In the genomic region with DNA sequence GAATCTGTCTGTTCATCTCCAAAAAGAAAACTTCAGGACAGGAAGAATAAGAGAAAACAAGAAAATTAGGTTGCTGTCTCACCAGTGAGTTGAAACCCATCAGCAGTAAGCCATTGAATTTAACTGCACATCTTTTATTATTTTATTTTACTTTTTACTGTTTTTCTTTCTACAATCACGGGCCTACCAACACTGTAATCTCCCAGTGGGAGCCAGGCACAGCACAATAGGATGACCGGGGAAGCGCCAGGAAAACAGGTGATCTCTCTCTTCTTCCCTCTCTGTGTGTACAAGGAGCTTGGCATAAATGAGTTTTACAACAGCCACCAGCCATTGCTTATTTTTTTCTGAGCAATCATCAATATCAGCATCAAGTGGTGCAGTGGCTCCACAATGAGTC, we compare ENCODE assay signal across 19 cellular contexts.
"Had no signal": no experiment of that assay in that cellular context is flagged by ENCODE, and none has a peak within 500 bp of the region (broad histone marks: within the 10 kb centered on the region; RNA-seq: fewer than 3 reads in every experiment).

No MANE protein-coding gene starts in this region.

- H3K27me3 ChIP-seq: ascending aorta, gastrocnemius medialis, heart left ventricle, right atrium auricular region, thyroid gland had no signal

- H3K9me3 ChIP-seq: ascending aorta, gastrocnemius medialis, heart left ventricle, right atrium auricular region, thyroid gland had no signal

- H3K27ac Mint-ChIP-seq: activated CD4-positive, alpha-beta T cell treated with anti-CD3 and anti-CD28 coated beads, Interleukin-2, amount 10 ng/mL, durations not matched to agents 7 days and 5 days; activated CD8-positive, alpha-beta T cell treated with anti-CD3 and anti-CD28 coated beads, Interleukin-2, amount 10 ng/mL, durations not matched to agents 7 days and 5 days; progenitor cell of endocrine pancreas had no signal

- H3K4me1 ChIP-seq: ascending aorta, right atrium auricular region, thyroid gland had no signal

- H3K4me1 Mint-ChIP-seq: activated CD4-positive, alpha-beta T cell treated with anti-CD3 and anti-CD28 coated beads, Interleukin-2, amount 10 ng/mL, durations not matched to agents 7 days and 5 days; central memory CD8-positive, alpha-beta T cell had no signal

- H3K36me3 ChIP-seq: ascending aorta, gastrocnemius medialis, heart left ventricle, right atrium auricular region, thyroid gland had no signal

- H3K4me3 ChIP-seq: ascending aorta, coronary artery, gastrocnemius medialis, heart left ventricle, right atrium auricular region, thyroid gland had no signal

- H3K4me3 Mint-ChIP-seq: activated CD4-positive, alpha-beta T cell treated with anti-CD3 and anti-CD28 coated beads, Interleukin-2, amount 10 ng/mL, durations not matched to agents 7 days and 5 days; activated CD8-positive, alpha-beta T cell treated with anti-CD3 and anti-CD28 coated beads, Interleukin-2, amount 10 ng/mL, durations not matched to agents 7 days and 5 days; activated T-cell treated with anti-CD3 and anti-CD28 coated beads, Interleukin-2, amount 50 U/mL, for 4 hours; central memory CD8-positive, alpha-beta T cell had no signal

- H3K27me3 Mint-ChIP-seq: activated CD4-positive, alpha-beta T cell treated with anti-CD3 and anti-CD28 coated beads, Interleukin-2, amount 10 ng/mL, durations not matched to agents 7 days and 5 days; central memory CD8-positive, alpha-beta T cell had no signal

- H3K27ac ChIP-seq: ascending aorta, coronary artery, gastrocnemius medialis, heart left ventricle, right atrium auricular region, thyroid gland had no signal

- DNase-seq: activated CD4-positive, alpha-beta T cell treated with anti-CD3 and anti-CD28 coated beads, Interleukin-2, amount 10 ng/mL, durations not matched to agents 7 days and 5 days; activated CD8-positive, alpha-beta T cell treated with anti-CD3 and anti-CD28 coated beads, Interleukin-2, amount 10 ng/mL, durations not matched to agents 7 days and 5 days; activated effector memory CD4-positive, alpha-beta T cell treated with Interleukin-2 at 50 U/mL for 16 hours; activated naive CD4-positive, alpha-beta T cell treated with anti-CD3 and anti-CD28 coated beads, Interleukin-2, amount 50 U/mL, for 16 hours; activated T-cell treated with anti-CD3 and anti-CD28 coated beads, Interleukin-2, amount 50 U/mL, for 4 hours; erythroblast; gastrocnemius medialis; heart left ventricle; left ventricle myocardium superior; stimulated activated CD4-positive, alpha-beta T cell treated with anti-CD3 and anti-CD28 coated beads, Interleukin-2, amount 100 ng/mL, for 24 hours; stimulated activated naive CD4-positive, alpha-beta T cell treated with Interleukin-2 at 50 U/mL for 16 hours; T-helper 9 cell; thyroid gland had no signal

- FAIRE-seq: endometrium had no signal
